In genomic region chr10:46084321-46085165, GRCh38 we compare ENCODE assay signal across 1 cellular context.
TF ChIP-seq lines count a peak whose summit lies in the region.

No MANE protein-coding gene starts in this region.

TF ChIP-seq in H1, 55 proteins besides CTCF, POLR2A, EP300 and RAD21:
- TF ChIP-seq GTF2F1 (IDR thresholded peaks at IDR 0.05; ENCODE audit: borderline replicate concordance, low read depth, low read length) (no peak), RNF2 (IDR thresholded peaks at IDR 0.05; ENCODE audit: borderline replicate concordance, low read depth, low read length, missing control alignments, poor library complexity, severe bottlenecking) (no peak), CTBP2 (IDR thresholded peaks at IDR 0.05; ENCODE audit: borderline replicate concordance, insufficient read depth, insufficient read length, low read length) (no peak), RBBP5 (IDR thresholded peaks at IDR 0.05; ENCODE audit: borderline replicate concordance, low read depth, low read length) (no peak), SP4 (IDR thresholded peaks at IDR 0.05; ENCODE audit: low read length) (no peak), HDAC6 (IDR thresholded peaks at IDR 0.05; ENCODE audit: low read depth, low read length) (no peak), GABPA (IDR thresholded peaks at IDR 0.05; ENCODE audit: borderline replicate concordance, insufficient read depth, low read length) (no peak), ZNF274 (IDR thresholded peaks at IDR 0.05; ENCODE audit: borderline replicate concordance, extremely low read depth, low read length) (no peak), SIX5 (IDR thresholded peaks at IDR 0.05; ENCODE audit: low read depth, low read length) (no peak), NANOG (IDR thresholded peaks at IDR 0.05; ENCODE audit: insufficient read depth, low read depth, low read length, poor library complexity, severe bottlenecking) (no peak), JUN (IDR thresholded peaks at IDR 0.05; ENCODE audit: low read depth, low read length) (no peak), SUZ12 (IDR thresholded peaks at IDR 0.05; ENCODE audit: low read length) (no peak), TAF7 (optimal IDR thresholded peaks at IDR 0.05; ENCODE audit: borderline replicate concordance, low read depth, low read length) (no peak), TCF12 (IDR thresholded peaks at IDR 0.05; ENCODE audit: low read depth, low read length) (no peak), KDM1A (IDR thresholded peaks at IDR 0.05; ENCODE audit: borderline replicate concordance, low read length) (no peak), NRF1 (IDR thresholded peaks at IDR 0.05; ENCODE audit: low read depth, low read length) (no peak), POLR2AphosphoS5 (IDR thresholded peaks at IDR 0.05; ENCODE audit: low read depth, low read length) (no peak), EZH2 (IDR thresholded peaks at IDR 0.05; ENCODE audit: low read depth, low read length, severe bottlenecking) (no peak), SIN3A (conservative IDR thresholded peaks at IDR 0.05 in 1 of 2, IDR thresholded peaks at IDR 0.05 in 1 of 2; ENCODE audit: low read depth in 1 of 2, low read length in 2 of 2) (no peak)
TF ChIP-seq in H1: peak in this region for 0.
